Comparison of ENCODE assay signal across 16 cellular contexts in genomic region chr10:7233259-7233991, GRCh38.
DNase-seq lines count a peak whose midpoint lies in the region; ATAC-seq and TF ChIP-seq lines count a peak whose summit lies in the region.
"Had no signal": no experiment of that assay in that cellular context is flagged by ENCODE, and none has a peak within 500 bp of the region (broad histone marks: within the 10 kb centered on the region; RNA-seq: fewer than 3 reads in every experiment).

No MANE protein-coding gene starts in this region.

- ATAC-seq in PC-3 (peak; percentile 55; the same call in 1 of the 2 replicates), HG02840 (IDR thresholded peaks at IDR 0.05; ENCODE audit: low FRiP score, unreplicated experiment) (no peak), GM19035 (IDR thresholded peaks at IDR 0.05; ENCODE audit: unreplicated experiment) (no peak)

- no peaks in the 10 kb centered on the region for H3K9me3 ChIP-seq in PC-3 (ENCODE audit: low read length)
- no peaks in the 10 kb centered on the region for H3K9me3 ChIP-seq in parathyroid adenoma (ENCODE audit: control insufficient read depth, low read length)
- no peaks in the 10 kb centered on the region for H3K9me3 ChIP-seq in ascending aorta
- no peaks in the 10 kb centered on the region for H3K9me3 ChIP-seq in vagina
- H3K9me3 ChIP-seq: right atrium auricular region, uterus had no signal

- no peak overlapping the region for H2AFZ ChIP-seq in PC-3 (ENCODE audit: low read length)
- peak overlapping the region; percentile 9 for H2AFZ ChIP-seq in parathyroid adenoma

- H4K20me1 ChIP-seq in PC-3 (ENCODE audit: low read length), result no peaks in the 10 kb centered on the region

- TF ChIP-seq POLR2A in erythroblast (IDR thresholded peaks at IDR 0.05; ENCODE audit: low read length), result no peak
- no peak for TF ChIP-seq POLR2A in vagina (IDR thresholded peaks at IDR 0.05)

- no peaks in the 10 kb centered on the region for H3F3A ChIP-seq in PC-3 (ENCODE audit: low read length, unreplicated experiment)

- H3K4me2 ChIP-seq in PC-3 (ENCODE audit: low read length), result peak overlapping the region; percentile 1
- peak overlapping the region; percentile 41 for H3K4me2 ChIP-seq in parathyroid adenoma (ENCODE audit: low read length)

- POLR2A ChIA-PET in PC-3 (lab: Charles Lee; ENCODE audit: unreplicated experiment), result no interaction called here

- H3K27ac ChIP-seq in PC-3 (ENCODE audit: low read length) (peak overlapping the region; percentile 56), parathyroid adenoma (peak overlapping the region; percentile 41), ascending aorta (no peak overlapping the region), vagina (no peak overlapping the region)
- H3K27ac ChIP-seq: cardiac muscle cell, right atrium auricular region, uterus had no signal

- BruUV-seq in PC-3 (replicated peaks; lab: Mats Ljungman, UMichigan), result no TSS peak

- intact Hi-C loops in PC-3 (cut with micrococcal nuclease), result no loop called here
- intact Hi-C loops in ascending aorta (cut with DNase I), result no loop called here
- intact Hi-C loops in vagina (cut with DNase I), result no loop called here

- H3K36me3 ChIP-seq in PC-3 (ENCODE audit: low read depth, low read length) (no peaks in the 10 kb centered on the region), parathyroid adenoma (ENCODE audit: control insufficient read depth, insufficient read depth, low read length) (no peaks in the 10 kb centered on the region), ascending aorta (no peaks in the 10 kb centered on the region), vagina (peaks cover 0 to 8% of the 10 kb centered on the region in 2 donors)
- H3K36me3 ChIP-seq: cardiac muscle cell, right atrium auricular region, uterus had no signal

- H3K79me2 ChIP-seq in PC-3 (ENCODE audit: low read length) (no peaks in the 10 kb centered on the region), parathyroid adenoma (peaks cover 2% of the 10 kb centered on the region)

- no peaks in the 10 kb centered on the region for H3K9me2 ChIP-seq in PC-3 (replicated peaks; ENCODE audit: low read length)

- H3K4me1 ChIP-seq in PC-3 (ENCODE audit: insufficient read depth, low read length) (peaks cover 14% of the 10 kb centered on the region; the same call in 1 of the 2 replicates), parathyroid adenoma (peaks cover 15% of the 10 kb centered on the region), ascending aorta (no peaks in the 10 kb centered on the region), vagina (no peaks in the 10 kb centered on the region)
- H3K4me1 ChIP-seq: right atrium auricular region had no signal

- H3K27me3 ChIP-seq in PC-3 (ENCODE audit: low read length), result no peaks in the 10 kb centered on the region
- H3K27me3 ChIP-seq in parathyroid adenoma (ENCODE audit: control insufficient read depth, insufficient read depth, low read length), result no peaks in the 10 kb centered on the region
- no peaks in the 10 kb centered on the region for H3K27me3 ChIP-seq in ascending aorta
- H3K27me3 ChIP-seq in vagina, result no peaks in the 10 kb centered on the region
- H3K27me3 ChIP-seq: cardiac muscle cell, right atrium auricular region, uterus had no signal

- H3K4me3 ChIP-seq in PC-3 (ENCODE audit: low read length) (no peak overlapping the region), parathyroid adenoma (ENCODE audit: low read depth, low read length) (no peak overlapping the region), ascending aorta (no peak overlapping the region), vagina (no peak overlapping the region)
- H3K4me3 ChIP-seq: cardiac muscle cell, right atrium auricular region, uterus had no signal

- CTCF ChIA-PET in PC-3 (lab: Charles Lee), result no interaction called here

- no peak for TF ChIP-seq CTCF in PC-3 (conservative IDR thresholded peaks at IDR 0.05; ENCODE audit: low read depth, low read length)
- TF ChIP-seq CTCF in parathyroid adenoma (IDR thresholded peaks at IDR 0.05), result no peak
- TF ChIP-seq CTCF in ascending aorta (IDR thresholded peaks at IDR 0.05), result no peak
- no peak for TF ChIP-seq CTCF in vagina (IDR thresholded peaks at IDR 0.05)

- H3K9ac ChIP-seq in PC-3 (ENCODE audit: low read length) (no peak overlapping the region), parathyroid adenoma (no peak overlapping the region)

- DNase-seq in ELF-1 (ENCODE audit: low read depth, low spot score) (peak; percentile 86), PC-3 (peak; percentile 47), erythroblast (lab: John Stamatoyannopoulos, UW) (peak; percentile 7 to 40), ascending aorta (ENCODE audit: low spot score in 2 of 2) (no peak), vagina (ENCODE audit: extremely low spot score in 2 of 2) (no peak)
- DNase-seq: activated effector memory CD4-positive, alpha-beta T cell treated with anti-CD3 and anti-CD28 coated beads, Interleukin-2, amount 50 U/mL, for 16 hours; CD4-positive, alpha-beta memory T cell; NCI-H1105 treated with DMSO at 0.1 percent for 48 hours; NCI-H510A; stimulated activated CD4-positive, alpha-beta T cell treated with anti-CD3 and anti-CD28 coated beads, Interleukin-4, amount 100 ng/mL, for 1 hour; uterus had no signal

Comparison
In these comparisons a context has a peak if more than half of its experiments do, and no peak if none do; other contexts are left out.
1. DNase-seq: peak in ELF-1 (single experiment), PC-3 (single experiment) and erythroblast (2 of 2); none in ascending aorta (0 of 2) and vagina (0 of 2).
2. H3K27ac ChIP-seq: peak in PC-3 (single experiment) and parathyroid adenoma (single experiment); none in ascending aorta (0 of 2) and vagina (single experiment).